Comparison of ENCODE assay signal across 18 cellular contexts in the genomic region with DNA sequence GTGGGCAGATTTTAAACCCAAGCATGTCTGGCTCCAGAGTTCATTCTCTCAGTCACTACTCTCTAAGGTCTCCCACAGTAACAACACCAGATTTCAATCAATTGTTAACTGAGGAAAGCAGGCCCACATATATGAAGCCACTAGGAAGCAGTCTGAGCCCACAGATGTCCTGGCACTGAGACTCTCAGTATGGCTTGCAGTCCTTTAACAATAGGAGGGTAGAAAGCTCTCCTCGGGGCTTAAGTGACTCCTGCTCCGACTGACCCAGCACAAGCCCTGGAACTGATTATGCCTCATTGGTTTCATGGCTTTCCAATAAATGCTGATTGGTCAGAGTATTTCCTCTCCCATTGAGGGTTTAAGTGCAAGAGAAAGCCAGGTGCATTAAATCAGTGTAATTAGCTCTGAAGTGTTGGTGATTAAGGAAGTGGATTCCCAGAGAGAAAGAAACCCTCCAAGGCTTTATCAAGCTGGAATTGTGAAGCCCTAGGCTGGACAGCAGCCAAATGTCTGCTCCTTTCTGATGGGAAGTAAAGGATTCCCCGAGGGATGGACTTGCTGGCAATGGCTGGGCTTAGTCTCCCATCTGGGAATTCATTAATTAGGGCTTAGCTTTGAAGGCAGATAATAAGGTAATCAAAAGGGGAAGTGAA.
DNase-seq lines count a peak whose midpoint lies in the region; ATAC-seq, FAIRE-seq and TF ChIP-seq lines count a peak whose summit lies in the region.
"Had no signal": no experiment of that assay in that cellular context is flagged by ENCODE, and none has a peak within 500 bp of the region (broad histone marks: within the 10 kb centered on the region; RNA-seq: fewer than 3 reads in every experiment).

No MANE protein-coding gene starts in this region.

- no peaks in the 10 kb centered on the region for H3K4me1 ChIP-seq in effector memory CD4-positive, alpha-beta T cell (ENCODE audit: control insufficient read depth, insufficient read depth, low read length, poor library complexity, severe bottlenecking)
- H3K4me1 ChIP-seq: esophagus squamous epithelium, gastroesophageal sphincter had no signal

- ATAC-seq in HG03378 (IDR thresholded peaks at IDR 0.05; ENCODE audit: unreplicated experiment) = no peak
- no peak for ATAC-seq in HG02642 (IDR thresholded peaks at IDR 0.05; ENCODE audit: poor library complexity, unreplicated experiment)
- ATAC-seq: activated CD4-positive, alpha-beta T cell treated with anti-CD3 and anti-CD28 coated beads for 36 hours; activated CD8-positive, alpha-beta memory T cell treated with anti-CD3 and anti-CD28 coated beads, Interleukin-2, amount 10 ng/mL, durations not matched to agents 7 days and 5 days; activated T-helper 17 cell treated with anti-CD3 and anti-CD28 coated beads, Interleukin-2, amount 50 U/mL, for 72 hours; gastroesophageal sphincter had no signal

- peak; percentile 5 for DNase-seq in G401 (ENCODE audit: low spot score)
- peak; percentile 61 for DNase-seq in NCI-H1694 treated with DMSO at 0.1 percent for 48 hours (lab: John Stamatoyannopoulos, UW)
- peak; percentile 99 for DNase-seq in NCI-H524 treated with DMSO at 0.1 percent for 48 hours (lab: John Stamatoyannopoulos, UW)
- DNase-seq in bronchial epithelial cell (ENCODE audit: low read depth) = no peak
- DNase-seq in effector memory CD4-positive, alpha-beta T cell = no peak
- DNase-seq in dorsolateral prefrontal cortex = no peak
- DNase-seq: activated CD4-positive, alpha-beta T cell treated with anti-CD3 and anti-CD28 coated beads for 36 hours; activated CD8-positive, alpha-beta memory T cell treated with anti-CD3 and anti-CD28 coated beads, Interleukin-2, amount 10 ng/mL, durations not matched to agents 7 days and 5 days; activated naive CD8-positive, alpha-beta T cell treated with anti-CD3 and anti-CD28 coated beads for 36 hours; esophagus squamous epithelium; naive B cell; NCI-H1930; stimulated activated CD4-positive, alpha-beta T cell treated with anti-CD3 and anti-CD28 coated beads, Interleukin-4, amount 100 ng/mL, for 4 hours had no signal

- H3K4me3 ChIP-seq in bronchial epithelial cell (ENCODE audit: low read depth, low read length) (no peak overlapping the region), dorsolateral prefrontal cortex (no peak overlapping the region)
- no peak overlapping the region for H3K4me3 ChIP-seq in effector memory CD4-positive, alpha-beta T cell (ENCODE audit: insufficient read depth, low read depth, low read length, poor library complexity, severe bottlenecking)
- H3K4me3 ChIP-seq: esophagus squamous epithelium, gastroesophageal sphincter had no signal

- intact Hi-C loops in dorsolateral prefrontal cortex (cut with DNase I) = no loop called here

- H3K9me3 ChIP-seq in effector memory CD4-positive, alpha-beta T cell (ENCODE audit: control insufficient read depth, low read length) = no peaks in the 10 kb centered on the region
- H3K9me3 ChIP-seq: esophagus squamous epithelium had no signal

- FAIRE-seq in bronchial epithelial cell (lab: Jason Lieb, UNC) = peak; percentile 55

- in situ Hi-C loops in G401 (cut with HindIII; ENCODE audit: low sequenced_read_pairs) = no loop called here

- TF ChIP-seq CTCF in bronchial epithelial cell (IDR thresholded peaks at IDR 0.05; ENCODE audit: insufficient read depth, low read length, severe bottlenecking) = no peak
- TF ChIP-seq CTCF in dorsolateral prefrontal cortex (IDR thresholded peaks at IDR 0.05 in 54 of 56, conservative IDR thresholded peaks at IDR 0.05 in 2 of 56; ENCODE audit: low read depth in 1 of 56, partially characterized antibody in 56 of 56) = no peak

- H3K27me3 ChIP-seq in bronchial epithelial cell (ENCODE audit: control insufficient read depth, insufficient read depth, low read length) (no peaks in the 10 kb centered on the region), dorsolateral prefrontal cortex (peaks cover 0 to 4% (median 0%) of the 10 kb centered on the region in 45 donors)
- no peaks in the 10 kb centered on the region for H3K27me3 ChIP-seq in effector memory CD4-positive, alpha-beta T cell (replicated peaks; ENCODE audit: control insufficient read depth, insufficient read depth, low read length, poor library complexity, severe bottlenecking)
- H3K27me3 ChIP-seq: esophagus squamous epithelium, gastroesophageal sphincter had no signal

- H3K27ac ChIP-seq in effector memory CD4-positive, alpha-beta T cell (ENCODE audit: insufficient read depth, low read length, poor library complexity, severe bottlenecking) = no peak overlapping the region
- H3K27ac ChIP-seq in dorsolateral prefrontal cortex = no peak overlapping the region
- H3K27ac ChIP-seq: esophagus squamous epithelium, gastroesophageal sphincter, HL-60 had no signal

- H3K36me3 ChIP-seq in bronchial epithelial cell (ENCODE audit: control insufficient read depth, insufficient read depth, low read length) = no peaks in the 10 kb centered on the region
- H3K36me3 ChIP-seq in effector memory CD4-positive, alpha-beta T cell (ENCODE audit: control insufficient read depth, insufficient read depth, low read length) = no peaks in the 10 kb centered on the region
- H3K36me3 ChIP-seq: esophagus squamous epithelium, gastroesophageal sphincter had no signal

Comparison
In these comparisons a context has a peak if more than half of its experiments do, and no peak if none do; other contexts are left out.
1. DNase-seq: peak in G401 (single experiment), NCI-H1694 treated with DMSO at 0.1 percent for 48 hours (single experiment) and NCI-H524 treated with DMSO at 0.1 percent for 48 hours (single experiment); none in bronchial epithelial cell (single experiment), effector memory CD4-positive, alpha-beta T cell (0 of 3) and dorsolateral prefrontal cortex (0 of 10).